ENCODE assay signal across 18 cellular contexts in the genomic region with DNA sequence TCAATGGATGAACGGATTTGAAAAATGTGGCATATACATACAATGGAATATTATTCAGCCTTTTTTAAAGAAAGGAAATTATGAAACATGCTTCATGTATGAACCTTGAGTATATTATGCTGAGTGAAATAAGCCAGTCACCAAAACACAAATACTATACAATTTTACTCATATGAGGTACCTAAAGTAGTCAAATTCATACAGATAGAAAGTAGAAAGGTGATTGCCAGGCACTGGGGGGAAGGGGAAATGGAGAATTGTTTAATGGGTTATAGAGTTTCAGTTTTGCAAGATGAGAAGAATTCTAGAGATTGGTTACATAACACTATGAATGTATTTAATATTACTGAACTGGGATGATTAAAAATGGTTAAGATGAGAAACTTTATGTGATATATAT.
"Had no signal": no experiment of that assay in that cellular context is flagged by ENCODE, and none has a peak within 500 bp of the region (broad histone marks: within the 10 kb centered on the region; RNA-seq: fewer than 3 reads in every experiment).

No MANE protein-coding gene starts in this region.

- H3K4me3 Mint-ChIP-seq: activated CD4-positive, alpha-beta T cell treated with anti-CD3 and anti-CD28 coated beads for 36 hours; activated naive CD8-positive, alpha-beta T cell; activated T-helper 1 cell treated with anti-CD3 and anti-CD28 coated beads, Interleukin-12 subunit alpha, Interleukin-12 subunit beta, Interleukin-2, Interleukin-4 antibody, amounts not matched to agents 30 ng/mL and 10 ng/mL and 1 ng/mL, durations not matched to agents 14 hours and 24 hours and 36 hours; dendritic cell treated with granulocyte-macrophage colony-stimulating factor and Interleukin-4, amounts not matched to agents 40 ng/mL and 50 ng/mL, for 4 days; immature natural killer cell; memory B cell had no signal

- ATAC-seq: activated CD4-positive, alpha-beta T cell treated with anti-CD3 and anti-CD28 coated beads for 36 hours; heart right ventricle; stimulated activated naive CD8-positive, alpha-beta T cell treated with anti-CD3 and anti-CD28 coated beads, Interleukin-15, Interleukin-2, amounts not matched to agents 100 U/mL and 50 U/mL, for 24 hours had no signal

- H3K27ac Mint-ChIP-seq: activated CD4-positive, alpha-beta T cell treated with anti-CD3 and anti-CD28 coated beads for 36 hours; activated naive CD8-positive, alpha-beta T cell; activated T-helper 1 cell treated with anti-CD3 and anti-CD28 coated beads, Interleukin-12 subunit alpha, Interleukin-12 subunit beta, Interleukin-2, Interleukin-4 antibody, amounts not matched to agents 30 ng/mL and 10 ng/mL and 1 ng/mL, durations not matched to agents 14 hours and 24 hours and 36 hours; dendritic cell treated with granulocyte-macrophage colony-stimulating factor and Interleukin-4, amounts not matched to agents 40 ng/mL and 50 ng/mL, for 4 days; immature natural killer cell; memory B cell had no signal

- H3K4me1 Mint-ChIP-seq: activated CD4-positive, alpha-beta T cell treated with anti-CD3 and anti-CD28 coated beads for 36 hours; immature natural killer cell; memory B cell had no signal

- DNase-seq: activated CD4-positive, alpha-beta T cell treated with anti-CD3 and anti-CD28 coated beads for 36 hours; activated CD4-positive, alpha-beta T cell treated with anti-CD3 and anti-CD28 coated beads, Interleukin-2, amount 50 U/mL, for 48 hours; effector CD8-positive, alpha-beta T cell; heart right ventricle; immature natural killer cell; kidney glomerular epithelial cell; left ventricle myocardium inferior; occipital lobe; posterior cingulate gyrus; stimulated activated CD4-positive, alpha-beta T cell treated with anti-CD3 and anti-CD28 coated beads, Interleukin-2, amount 100 ng/mL, for 24 hours; stimulated activated naive CD8-positive, alpha-beta T cell treated with anti-CD3 and anti-CD28 coated beads, Interleukin-15, Interleukin-2, amounts not matched to agents 100 U/mL and 50 U/mL, for 24 hours; substantia nigra; tibial artery; WERI-Rb-1 had no signal

- H3K27me3 Mint-ChIP-seq: dendritic cell treated with granulocyte-macrophage colony-stimulating factor and Interleukin-4, amounts not matched to agents 40 ng/mL and 50 ng/mL, for 4 days had no signal

- H3K36me3 Mint-ChIP-seq: activated naive CD8-positive, alpha-beta T cell; immature natural killer cell; memory B cell had no signal

- H3K9me3 Mint-ChIP-seq: activated T-helper 1 cell treated with anti-CD3 and anti-CD28 coated beads, Interleukin-12 subunit alpha, Interleukin-12 subunit beta, Interleukin-2, Interleukin-4 antibody, amounts not matched to agents 30 ng/mL and 10 ng/mL and 1 ng/mL, durations not matched to agents 14 hours and 24 hours and 36 hours; dendritic cell treated with granulocyte-macrophage colony-stimulating factor and Interleukin-4, amounts not matched to agents 40 ng/mL and 50 ng/mL, for 4 days; memory B cell had no signal
